Comparison of ENCODE assay signal across 8 cellular contexts in the genomic region with DNA sequence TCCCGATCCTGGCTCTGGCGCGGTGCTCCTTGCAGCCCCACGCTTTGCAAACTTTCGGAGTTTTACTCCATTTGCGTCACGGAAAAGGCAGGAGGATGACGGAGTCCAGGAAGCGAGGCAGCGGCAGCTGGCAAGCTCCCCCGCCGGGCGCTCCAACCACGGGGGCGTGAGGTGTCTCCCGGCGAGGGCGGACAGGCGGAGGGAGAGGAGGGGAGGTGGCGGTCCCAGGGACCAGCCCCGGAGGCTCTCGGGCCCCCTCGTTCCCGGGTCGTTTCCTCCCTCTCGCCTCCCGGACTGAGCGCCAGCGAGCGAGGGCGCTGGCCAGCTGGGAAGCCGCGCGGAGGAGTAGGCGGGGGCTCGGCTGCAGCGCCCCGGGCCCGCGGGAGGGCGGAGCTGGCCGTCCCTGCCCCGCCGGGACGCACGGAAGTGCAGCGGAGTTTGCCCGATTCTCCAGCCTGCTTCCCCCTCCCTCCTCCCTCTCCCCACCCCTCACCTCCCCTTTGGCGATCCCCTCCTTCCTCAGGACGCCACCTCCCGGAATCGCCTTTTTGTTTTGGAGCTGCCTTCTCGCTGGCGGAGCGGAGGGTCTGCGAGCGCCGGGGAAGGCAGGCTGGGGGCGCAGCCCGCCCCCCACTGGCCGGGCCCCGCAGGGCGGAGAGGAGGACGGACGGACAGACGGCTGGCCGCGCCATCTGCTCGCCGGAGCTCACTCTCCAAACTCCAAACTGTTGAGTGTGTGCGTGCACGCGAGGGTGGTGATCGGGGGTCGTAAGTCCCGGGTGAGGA.
DNase-seq lines count a peak whose midpoint lies in the region; ATAC-seq and TF ChIP-seq lines count a peak whose summit lies in the region.

A gene with protein sequence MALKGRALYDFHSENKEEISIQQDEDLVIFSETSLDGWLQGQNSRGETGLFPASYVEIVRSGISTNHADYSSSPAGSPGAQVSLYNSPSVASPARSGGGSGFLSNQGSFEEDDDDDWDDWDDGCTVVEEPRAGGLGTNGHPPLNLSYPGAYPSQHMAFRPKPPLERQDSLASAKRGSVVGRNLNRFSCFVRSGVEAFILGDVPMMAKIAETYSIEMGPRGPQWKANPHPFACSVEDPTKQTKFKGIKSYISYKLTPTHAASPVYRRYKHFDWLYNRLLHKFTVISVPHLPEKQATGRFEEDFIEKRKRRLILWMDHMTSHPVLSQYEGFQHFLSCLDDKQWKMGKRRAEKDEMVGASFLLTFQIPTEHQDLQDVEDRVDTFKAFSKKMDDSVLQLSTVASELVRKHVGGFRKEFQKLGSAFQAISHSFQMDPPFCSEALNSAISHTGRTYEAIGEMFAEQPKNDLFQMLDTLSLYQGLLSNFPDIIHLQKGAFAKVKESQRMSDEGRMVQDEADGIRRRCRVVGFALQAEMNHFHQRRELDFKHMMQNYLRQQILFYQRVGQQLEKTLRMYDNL (plus strand): TSS at position 543 of the 786 bp plus-strand sequence. CDS start 1,191 bp downstream, outside the sequence.

- TF ChIP-seq CTCF in coronary artery (IDR thresholded peaks at IDR 0.05) = peak; percentile 47

- H3K4me3 ChIP-seq in coronary artery = peak within 1 kb of the TSS; percentile 88

- peak; percentile 5 to 79 (median 70) for DNase-seq in NCI-H1417 (lab: John Stamatoyannopoulos, UW)
- no peak for DNase-seq in NCI-H1417 treated with DMSO at 0.1 percent for 48 hours (lab: John Stamatoyannopoulos, UW)
- peak; percentile 10 for DNase-seq in NCI-H146 treated with DMSO at 0.1 percent for 48 hours (lab: John Stamatoyannopoulos, UW; ENCODE audit: unreplicated experiment)
- peak; percentile 68 to 69 for DNase-seq in activated CD4-positive, alpha-beta T cell treated with anti-CD3 and anti-CD28 coated beads for 4 hours
- peak; percentile 93 for DNase-seq in coronary artery (ENCODE audit: low spot score)
- DNase-seq in kidney glomerular epithelial cell (lab: John Stamatoyannopoulos, UW) = peak; percentile 74
- DNase-seq in stimulated activated CD4-positive, alpha-beta T cell treated with anti-CD3 and anti-CD28 coated beads, Interleukin-1b, Interleukin-23, amount 100 ng/mL, for 4 hours (ENCODE audit: low read depth in 2 of 2) = peak; percentile 36 to 39

- H3K27ac ChIP-seq in coronary artery = peak within 1 kb of the TSS; percentile 94 to 99

- ATAC-seq in HG03196 (IDR thresholded peaks at IDR 0.05; ENCODE audit: unreplicated experiment) = no peak
